Comparison of ENCODE assay signal across 4 cellular contexts in genomic region chr19:6562440-6562839, GRCh38. TPM values are rescaled to one million over a fixed set of nuclear protein-coding genes. Genes with fewer than 3 reads are reported as not detected.
"Had no signal": no experiment of that assay in that cellular context is flagged by ENCODE, and none has a peak within 500 bp of the region (broad histone marks: within the 10 kb centered on the region; RNA-seq: fewer than 3 reads in every experiment).

No MANE protein-coding gene starts in this region.

RNA-seq across cellular contexts. Expression of gene CD70, which starts 28.5 kb away (rescaled TPM):
- total RNA-seq: body of pancreas, breast epithelium, cardiac septum, SJCRH30 had no signal

RNA-seq across cellular contexts. Expression of gene TNFSF9, which starts 31.6 kb away (rescaled TPM):
- total RNA-seq: cardiac septum, SJCRH30 had no signal
